In the genomic region with DNA sequence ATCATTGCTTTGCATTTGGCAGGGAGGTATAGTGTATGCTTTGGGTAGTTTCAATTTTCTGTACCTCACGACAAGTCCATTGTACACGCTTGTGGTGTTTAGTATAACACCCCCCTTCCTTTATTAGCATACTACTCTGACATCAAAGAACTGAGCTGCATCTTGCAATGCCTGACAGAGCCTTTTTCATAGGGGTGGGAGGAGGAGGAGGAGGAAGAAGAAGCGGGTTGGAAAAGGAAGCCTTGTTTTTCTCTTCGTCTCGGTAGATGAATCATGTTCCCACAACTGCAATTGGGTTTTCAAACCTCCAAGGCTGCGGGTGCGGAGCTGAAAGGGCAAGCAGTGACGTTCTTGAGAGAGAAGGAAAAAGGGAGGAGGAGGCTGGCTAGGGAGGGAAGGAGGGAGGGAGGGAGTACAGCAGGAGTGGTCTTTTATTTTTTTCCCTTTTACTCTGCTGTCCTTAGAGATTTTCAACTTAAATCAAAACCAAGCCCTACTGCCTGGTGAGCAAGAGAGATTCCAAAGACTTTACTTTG, we compare ENCODE assay signal across 8 cellular contexts.
A peak's percentile ranks its signal among the peaks of the same experiment; 100 is the strongest.
DNase-seq lines count a peak whose midpoint lies in the region; ATAC-seq and TF ChIP-seq lines count a peak whose summit lies in the region.

No MANE protein-coding gene starts in this region.

- ATAC-seq in HG03064 (IDR thresholded peaks at IDR 0.05; ENCODE audit: low read depth, unreplicated experiment) = peak; percentile 58
- ATAC-seq in HG02840 (IDR thresholded peaks at IDR 0.05; ENCODE audit: low FRiP score, unreplicated experiment) = no peak

- POLR2A ChIA-PET in GM10248 (lab: Yijun Ruan, JAX) = interaction anchor here (1.0 kb wide), 1 partner anchor 34 kb away, joined by 3 read pairs; no protein-coding TSS in a partner anchor

- DNase-seq in GM10248 (ENCODE audit: extremely low spot score) (peak; percentile 32), dermis blood vessel endothelial cell (peak; percentile 80), medulla oblongata (ENCODE audit: extremely low spot score) (peak; percentile 76), HK-2 (ENCODE audit: unreplicated experiment) (no peak)
- peak; percentile 40 for DNase-seq in activated CD4-positive, CD25-positive, alpha-beta regulatory T cell treated with anti-CD3 and anti-CD28 coated beads, Interleukin-2, amount 50 U/mL, for 72 hours
- peak in 2 of 3 donors; percentile 21 to 22 for DNase-seq in stimulated activated CD4-positive, alpha-beta T cell treated with anti-CD3 and anti-CD28 coated beads, TNF-alpha, amount 100 ng/mL, for 1 hour (ENCODE audit: low read depth in 3 of 3, low spot score in 1 of 3)

- CTCF ChIA-PET in GM10248 (lab: Yijun Ruan, JAX) = interaction anchor here (0.7 to 2.0 kb wide), 9 partner anchors 9 to 221 kb away, joined by 3 to 9 read pairs (median 4); no protein-coding TSS in a partner anchor

- TF ChIP-seq CTCF in GM10248 (IDR thresholded peaks at IDR 0.05; ENCODE audit: control extremely low read depth, extremely low read depth, low read depth, missing control alignments) = no peak
